Comparison of ENCODE assay signal across 20 cellular contexts in the genomic region with DNA sequence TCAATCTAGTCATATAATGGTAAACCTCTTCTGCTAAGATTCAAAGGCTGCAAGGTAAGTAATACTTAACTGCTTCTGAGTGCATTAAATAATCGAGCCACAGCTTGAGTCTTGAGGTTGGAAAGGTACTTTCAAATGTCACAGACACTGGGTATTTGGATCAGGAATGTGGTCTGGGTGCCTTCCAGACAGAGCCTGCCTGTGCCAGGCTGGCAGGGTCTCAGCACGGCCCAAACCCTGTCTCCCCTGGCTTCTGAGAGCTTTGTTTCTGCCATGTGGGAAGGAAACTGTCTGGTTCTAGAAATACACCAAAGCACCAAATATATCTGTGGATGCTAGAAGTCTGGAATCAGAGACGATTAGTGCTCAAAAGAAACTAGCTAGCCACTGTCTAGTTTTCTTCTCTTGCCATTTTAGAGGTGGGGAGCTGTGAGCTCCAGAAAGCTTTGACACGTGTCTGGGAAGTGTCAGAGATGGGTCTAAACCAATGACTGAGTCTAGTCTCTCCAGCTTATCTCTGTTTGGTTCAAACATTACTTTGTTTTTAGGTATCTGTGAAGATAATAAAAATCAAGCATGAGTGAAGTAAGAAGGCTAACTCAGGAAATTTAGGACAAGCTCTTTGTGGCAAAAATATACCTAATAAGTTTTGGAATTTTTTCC.
"Had no signal": no experiment of that assay in that cellular context is flagged by ENCODE, and none has a peak within 500 bp of the region (broad histone marks: within the 10 kb centered on the region; RNA-seq: fewer than 3 reads in every experiment).

No MANE protein-coding gene starts in this region.

- H3K4me1 ChIP-seq: sigmoid colon had no signal

- H3K27me3 ChIP-seq: sigmoid colon had no signal

- H3K36me3 Mint-ChIP-seq: activated naive CD4-positive, alpha-beta T cell treated with anti-CD3 and anti-CD28 coated beads, Interleukin-2, amount 50 U/mL, for 72 hours; memory B cell; type B pancreatic cell had no signal

- H3K9me3 Mint-ChIP-seq: activated CD4-positive, alpha-beta memory T cell treated with anti-CD3 and anti-CD28 coated beads, Interleukin-2, amount 10 ng/mL, durations not matched to agents 7 days and 5 days; activated naive CD4-positive, alpha-beta T cell treated with anti-CD3 and anti-CD28 coated beads, Interleukin-2, amount 50 U/mL, for 72 hours; dendritic cell treated with granulocyte-macrophage colony-stimulating factor and Interleukin-4, amounts not matched to agents 40 ng/mL and 50 ng/mL, for 4 days; memory B cell; nephron; T-helper 1 cell treated with Interleukin-12 subunit alpha and Interleukin-12 subunit beta and Interleukin-4 antibody, amounts not matched to agents 30 μg/mL and 1 μg/mL, for 36 hours; type B pancreatic cell had no signal

- H3K4me3 Mint-ChIP-seq: activated CD4-positive, alpha-beta memory T cell treated with anti-CD3 and anti-CD28 coated beads, Interleukin-2, amount 10 ng/mL, durations not matched to agents 7 days and 5 days; activated CD4-positive, alpha-beta T cell treated with anti-CD3 and anti-CD28 coated beads for 36 hours; dendritic cell treated with granulocyte-macrophage colony-stimulating factor and Interleukin-4, amounts not matched to agents 40 ng/mL and 50 ng/mL, for 4 days; memory B cell; nephron; T-helper 1 cell treated with Interleukin-12 subunit alpha and Interleukin-12 subunit beta and Interleukin-4 antibody, amounts not matched to agents 30 μg/mL and 1 μg/mL, for 36 hours; type B pancreatic cell had no signal

- H3K9me3 ChIP-seq: sigmoid colon had no signal

- ATAC-seq: activated CD4-positive, alpha-beta T cell treated with anti-CD3 and anti-CD28 coated beads for 36 hours; activated naive CD4-positive, alpha-beta T cell treated with anti-CD3 and anti-CD28 coated beads, Interleukin-2, amount 50 U/mL, for 72 hours; left colon had no signal

- H3K27ac Mint-ChIP-seq: activated CD4-positive, alpha-beta memory T cell treated with anti-CD3 and anti-CD28 coated beads, Interleukin-2, amount 10 ng/mL, durations not matched to agents 7 days and 5 days; activated CD4-positive, alpha-beta T cell treated with anti-CD3 and anti-CD28 coated beads for 36 hours; activated naive CD4-positive, alpha-beta T cell treated with anti-CD3 and anti-CD28 coated beads, Interleukin-2, amount 50 U/mL, for 72 hours; dendritic cell treated with granulocyte-macrophage colony-stimulating factor and Interleukin-4, amounts not matched to agents 40 ng/mL and 50 ng/mL, for 4 days; memory B cell; nephron; progenitor cell of endocrine pancreas; T-helper 1 cell treated with Interleukin-12 subunit alpha and Interleukin-12 subunit beta and Interleukin-4 antibody, amounts not matched to agents 30 μg/mL and 1 μg/mL, for 36 hours; type B pancreatic cell had no signal

- H3K4me3 ChIP-seq: sigmoid colon had no signal

- DNase-seq: activated CD4-positive, alpha-beta memory T cell treated with anti-CD3 and anti-CD28 coated beads, Interleukin-2, amount 10 ng/mL, durations not matched to agents 7 days and 5 days; activated CD4-positive, alpha-beta T cell treated with anti-CD3 and anti-CD28 coated beads for 36 hours; activated gamma-delta T cell; activated T-cell treated with anti-CD3 and anti-CD28 coated beads, Interleukin-2, amount 50 U/mL, for 48 hours; cerebellar nuclear complex; effector memory CD4-positive, alpha-beta T cell; foreskin melanocyte; head of caudate nucleus; left colon; nucleus accumbens; sigmoid colon; stimulated activated CD4-positive, alpha-beta T cell treated with anti-CD3 and anti-CD28 coated beads, Interleukin-4, amount 100 ng/mL, for 24 hours; stimulated activated naive CD4-positive, alpha-beta T cell had no signal

- H3K36me3 ChIP-seq: sigmoid colon had no signal

- H3K4me1 Mint-ChIP-seq: activated CD4-positive, alpha-beta memory T cell treated with anti-CD3 and anti-CD28 coated beads, Interleukin-2, amount 10 ng/mL, durations not matched to agents 7 days and 5 days; activated CD4-positive, alpha-beta T cell treated with anti-CD3 and anti-CD28 coated beads for 36 hours had no signal

- H3K27ac ChIP-seq: sigmoid colon had no signal
